In the genomic region with DNA sequence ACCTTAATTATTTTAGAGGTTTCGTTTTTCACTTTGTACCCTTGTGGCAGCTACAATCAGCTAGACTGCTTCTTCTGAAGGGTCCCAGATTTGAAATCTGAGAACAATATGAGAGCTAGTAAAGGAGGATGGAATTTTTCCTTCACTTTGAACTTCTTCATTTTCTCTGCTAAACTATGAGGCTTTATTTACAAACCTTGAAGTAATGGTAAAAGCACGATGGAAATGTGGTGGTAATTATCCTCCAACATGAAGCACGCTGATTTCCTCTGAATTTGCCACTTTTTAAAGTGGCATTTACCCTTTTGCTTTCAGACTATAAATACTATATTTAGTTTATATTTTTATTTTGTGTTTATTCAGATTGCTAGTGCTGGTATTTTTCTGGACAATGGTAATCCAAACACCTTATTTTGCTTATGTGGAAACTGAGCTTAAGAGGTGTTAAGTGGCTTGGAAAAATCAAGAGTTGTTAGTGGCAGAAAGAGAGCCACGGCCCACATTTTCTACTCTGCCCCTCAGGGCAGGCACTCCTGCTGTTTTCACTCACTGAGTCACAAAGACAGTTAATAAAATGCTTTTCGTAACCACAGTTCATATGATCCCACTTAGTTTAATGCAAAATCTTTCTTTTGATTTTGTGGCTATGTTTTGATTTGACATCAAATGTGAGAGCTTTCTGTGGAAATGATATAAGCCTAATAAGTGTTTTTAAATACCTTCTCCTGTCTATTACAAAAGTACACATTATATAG, we compare ENCODE assay signal across 14 cellular contexts. TPM values are rescaled to one million over a fixed set of nuclear protein-coding genes. Genes with fewer than 3 reads are reported as not detected.
DNase-seq lines count a peak whose midpoint lies in the region; ATAC-seq and TF ChIP-seq lines count a peak whose summit lies in the region.
"Had no signal": no experiment of that assay in that cellular context is flagged by ENCODE, and none has a peak within 500 bp of the region (broad histone marks: within the 10 kb centered on the region; RNA-seq: fewer than 3 reads in every experiment).

No MANE protein-coding gene starts in this region.

- CTCF ChIA-PET in activated naive CD4-positive, alpha-beta T cell treated with anti-CD3 and anti-CD28 coated beads, Interleukin-2, amount 10 ng/mL, durations not matched to agents 7 days and 5 days (lab: Charles Lee): no interaction called here

- H3K9me3 Mint-ChIP-seq in mesothelial cell of epicardium (peaks cover 3% of the 10 kb centered on the region), chondrocyte (ENCODE audit: low read depth) (no peaks in the 10 kb centered on the region)
- H3K9me3 Mint-ChIP-seq in activated naive CD4-positive, alpha-beta T cell treated with anti-CD3 and anti-CD28 coated beads, Interleukin-2, amount 10 ng/mL, durations not matched to agents 7 days and 5 days: no peaks in the 10 kb centered on the region
- H3K9me3 Mint-ChIP-seq: immature natural killer cell; T-helper 1 cell treated with Interleukin-12 subunit alpha and Interleukin-12 subunit beta and Interleukin-4 antibody, amounts not matched to agents 30 μg/mL and 1 μg/mL, for 36 hours had no signal

- no peak for ATAC-seq in GM18511 (IDR thresholded peaks at IDR 0.05; ENCODE audit: unreplicated experiment)
- ATAC-seq: right cardiac atrium had no signal

- H3K36me3 Mint-ChIP-seq in mesothelial cell of epicardium (no peaks in the 10 kb centered on the region), chondrocyte (ENCODE audit: low read depth) (no peaks in the 10 kb centered on the region)
- no peaks in the 10 kb centered on the region for H3K36me3 Mint-ChIP-seq in activated naive CD4-positive, alpha-beta T cell treated with anti-CD3 and anti-CD28 coated beads, Interleukin-2, amount 10 ng/mL, durations not matched to agents 7 days and 5 days

- peak; percentile 81 for DNase-seq in EH (ENCODE audit: low read depth)
- DNase-seq in NCI-H1417 treated with DMSO at 0.1 percent for 48 hours (lab: John Stamatoyannopoulos, UW): peak; percentile 25
- peak; percentile 12 for DNase-seq in astrocyte of the cerebellum (ENCODE audit: low read depth)
- DNase-seq in mesothelial cell of epicardium (ENCODE audit: low spot score in 2 of 2, unreplicated experiment in 2 of 2): no peak
- no peak for DNase-seq in chondrocyte (ENCODE audit: low spot score)
- DNase-seq in germinal center (ENCODE audit: low spot score): no peak
- no peak for DNase-seq in activated naive CD4-positive, alpha-beta T cell treated with anti-CD3 and anti-CD28 coated beads, Interleukin-2, amount 10 ng/mL, durations not matched to agents 7 days and 5 days
- DNase-seq: immature natural killer cell, NCI-H1694 treated with DMSO at 0.1 percent for 48 hours, right cardiac atrium had no signal

- no peak overlapping the region for H3K4me3 Mint-ChIP-seq in mesothelial cell of epicardium
- no peak overlapping the region for H3K4me3 Mint-ChIP-seq in chondrocyte (ENCODE audit: unreplicated experiment)
- no peak overlapping the region for H3K4me3 Mint-ChIP-seq in activated naive CD4-positive, alpha-beta T cell treated with anti-CD3 and anti-CD28 coated beads, Interleukin-2, amount 10 ng/mL, durations not matched to agents 7 days and 5 days
- H3K4me3 Mint-ChIP-seq: immature natural killer cell; T-helper 1 cell treated with Interleukin-12 subunit alpha and Interleukin-12 subunit beta and Interleukin-4 antibody, amounts not matched to agents 30 μg/mL and 1 μg/mL, for 36 hours had no signal

- no peak for TF ChIP-seq CTCF in astrocyte of the cerebellum (IDR thresholded peaks at IDR 0.05; ENCODE audit: low read depth, low read length, missing control alignments)
- no peak for TF ChIP-seq CTCF in mesothelial cell of epicardium (IDR thresholded peaks at IDR 0.05; ENCODE audit: unreplicated experiment)
- TF ChIP-seq CTCF in chondrocyte (IDR thresholded peaks at IDR 0.05): no peak

- H3K27me3 Mint-ChIP-seq in mesothelial cell of epicardium (ENCODE audit: low read depth): no peaks in the 10 kb centered on the region
- no peaks in the 10 kb centered on the region for H3K27me3 Mint-ChIP-seq in chondrocyte (ENCODE audit: low read depth)
- peaks cover 13% of the 10 kb centered on the region for H3K27me3 Mint-ChIP-seq in activated naive CD4-positive, alpha-beta T cell treated with anti-CD3 and anti-CD28 coated beads, Interleukin-2, amount 10 ng/mL, durations not matched to agents 7 days and 5 days

- no peak overlapping the region for H3K4me3 ChIP-seq in astrocyte of the cerebellum (ENCODE audit: low read depth, low read length)
- H3K4me3 ChIP-seq: cardiac muscle cell had no signal

- in situ Hi-C loops in astrocyte of the cerebellum (cut with HindIII; ENCODE audit: low sequenced_read_pairs): loop anchor here (5.0 kb wide), 1 partner anchor 52 kb away; no protein-coding TSS in a partner anchor

- H3K27ac Mint-ChIP-seq in mesothelial cell of epicardium (peak overlapping the region; percentile 90), chondrocyte (ENCODE audit: unreplicated experiment) (no peak overlapping the region)
- H3K27ac Mint-ChIP-seq in activated naive CD4-positive, alpha-beta T cell treated with anti-CD3 and anti-CD28 coated beads, Interleukin-2, amount 10 ng/mL, durations not matched to agents 7 days and 5 days: no peak overlapping the region
- H3K27ac Mint-ChIP-seq: immature natural killer cell; T-helper 1 cell treated with Interleukin-12 subunit alpha and Interleukin-12 subunit beta and Interleukin-4 antibody, amounts not matched to agents 30 μg/mL and 1 μg/mL, for 36 hours had no signal

- H3K4me1 Mint-ChIP-seq in mesothelial cell of epicardium: peaks cover 24% of the 10 kb centered on the region
- peaks cover 15% of the 10 kb centered on the region for H3K4me1 Mint-ChIP-seq in chondrocyte (ENCODE audit: low read depth)
- peaks cover 5% of the 10 kb centered on the region for H3K4me1 Mint-ChIP-seq in activated naive CD4-positive, alpha-beta T cell treated with anti-CD3 and anti-CD28 coated beads, Interleukin-2, amount 10 ng/mL, durations not matched to agents 7 days and 5 days

RNA-seq across cellular contexts. Expression of a gene that starts 2.7 kb away (rescaled TPM):
- total RNA-seq in mesothelial cell of epicardium (not detected in 3 replicates), chondrocyte (not detected in 3 replicates)
- total RNA-seq: cardiac muscle cell, endothelial cell of umbilical vein, right cardiac atrium had no signal

RNA-seq across cellular contexts. Expression of a gene that starts 5.2 kb away (rescaled TPM):
- total RNA-seq in mesothelial cell of epicardium (23.9 to 27.8 TPM (median 23.9 TPM) in 3 replicates), chondrocyte (13.2 to 14.8 TPM (median 14.8 TPM) in 3 replicates)

RNA-seq across cellular contexts. Expression of a gene that starts 56.3 kb away (rescaled TPM):
- 0.54 to 0.73 TPM (median 0.72 TPM) in 3 replicates for total RNA-seq in mesothelial cell of epicardium
- total RNA-seq in chondrocyte: not detected in 3 replicates
- total RNA-seq: endothelial cell of umbilical vein had no signal

Comparison
In these comparisons a context has a peak if more than half of its experiments do, and no peak if none do; other contexts are left out.
1. DNase-seq: peak in EH (single experiment), NCI-H1417 treated with DMSO at 0.1 percent for 48 hours (single experiment) and astrocyte of the cerebellum (single experiment); none in mesothelial cell of epicardium (0 of 2), chondrocyte (single experiment), germinal center (single experiment) and activated naive CD4-positive, alpha-beta T cell treated with anti-CD3 and anti-CD28 coated beads, Interleukin-2, amount 10 ng/mL, durations not matched to agents 7 days and 5 days (single experiment).